ENCODE assay signal across 8 cellular contexts in genomic region chr20:49219091-49219923, GRCh38. TPM values are rescaled to one million over a fixed set of nuclear protein-coding genes. Genes with fewer than 3 reads are reported as not detected.
DNase-seq lines count a peak whose midpoint lies in the region; ATAC-seq lines count a peak whose summit lies in the region.

A gene with protein sequence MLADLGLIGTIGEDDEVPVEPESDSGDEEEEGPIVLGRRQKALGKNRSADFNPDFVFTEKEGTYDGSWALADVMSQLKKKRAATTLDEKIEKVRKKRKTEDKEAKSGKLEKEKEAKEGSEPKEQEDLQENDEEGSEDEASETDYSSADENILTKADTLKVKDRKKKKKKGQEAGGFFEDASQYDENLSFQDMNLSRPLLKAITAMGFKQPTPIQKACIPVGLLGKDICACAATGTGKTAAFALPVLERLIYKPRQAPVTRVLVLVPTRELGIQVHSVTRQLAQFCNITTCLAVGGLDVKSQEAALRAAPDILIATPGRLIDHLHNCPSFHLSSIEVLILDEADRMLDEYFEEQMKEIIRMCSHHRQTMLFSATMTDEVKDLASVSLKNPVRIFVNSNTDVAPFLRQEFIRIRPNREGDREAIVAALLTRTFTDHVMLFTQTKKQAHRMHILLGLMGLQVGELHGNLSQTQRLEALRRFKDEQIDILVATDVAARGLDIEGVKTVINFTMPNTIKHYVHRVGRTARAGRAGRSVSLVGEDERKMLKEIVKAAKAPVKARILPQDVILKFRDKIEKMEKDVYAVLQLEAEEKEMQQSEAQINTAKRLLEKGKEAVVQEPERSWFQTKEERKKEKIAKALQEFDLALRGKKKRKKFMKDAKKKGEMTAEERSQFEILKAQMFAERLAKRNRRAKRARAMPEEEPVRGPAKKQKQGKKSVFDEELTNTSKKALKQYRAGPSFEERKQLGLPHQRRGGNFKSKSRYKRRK (plus strand): TSS chr20:49219416. CDS start chr20:49219449, 33 bp downstream.

- peak; percentile 73 for ATAC-seq in GM19468 (IDR thresholded peaks at IDR 0.05; ENCODE audit: extremely low read depth, unreplicated experiment)

- H3K36me3 Mint-ChIP-seq in CD8-positive, alpha-beta memory T cell = peaks cover 0 to 44% (median 0%) of the 10 kb centered on the region in 3 donors

- H3K4me3 Mint-ChIP-seq in CD8-positive, alpha-beta memory T cell = peak within 1 kb of the TSS; percentile 87 to 99 (median 95)

- no peaks in the 10 kb centered on the region for H3K9me3 ChIP-seq in CD8-positive, alpha-beta memory T cell (ENCODE audit: low read length)
- no peaks in the 10 kb centered on the region for H3K9me3 ChIP-seq in effector memory CD4-positive, alpha-beta T cell (ENCODE audit: control insufficient read depth, low read length)

- H3K36me3 ChIP-seq in CD8-positive, alpha-beta memory T cell (ENCODE audit: insufficient read depth, low read length) = peaks cover 16% of the 10 kb centered on the region
- H3K36me3 ChIP-seq in effector memory CD4-positive, alpha-beta T cell (ENCODE audit: control insufficient read depth, insufficient read depth, low read length) = peaks cover 27% of the 10 kb centered on the region

- peaks cover 27 to 40% (median 32%) of the 10 kb centered on the region in 3 donors for H3K4me1 Mint-ChIP-seq in CD8-positive, alpha-beta memory T cell

- H3K4me3 ChIP-seq in CD8-positive, alpha-beta memory T cell (ENCODE audit: low read length) = peak within 1 kb of the TSS; percentile 100
- peak within 1 kb of the TSS; percentile 77 for H3K4me3 ChIP-seq in effector memory CD4-positive, alpha-beta T cell (ENCODE audit: insufficient read depth, low read depth, low read length, poor library complexity, severe bottlenecking)

- POLR2A ChIA-PET in CD8-positive, alpha-beta memory T cell (lab: Charles Lee) = interaction anchor here (0.6 to 1.7 kb wide), 9 partner anchors 24 to 714 kb away, joined by 3 to 7 read pairs (median 4); partner anchors contain the start of genes STAU1 and ZNFX1
- POLR2A ChIA-PET in activated CD8-positive, alpha-beta memory T cell treated with anti-CD3 and anti-CD28 coated beads for 36 hours (lab: Charles Lee) = interaction anchor here (0.7 to 1.0 kb wide), 2 partner anchors 28 to 31 kb away, joined by 4 to 11 read pairs; partner anchors contain the start of gene STAU1

- H3K27me3 Mint-ChIP-seq in CD8-positive, alpha-beta memory T cell = peaks cover 0 to 3% of the 10 kb centered on the region in 2 donors

- H3K9me3 Mint-ChIP-seq in CD8-positive, alpha-beta memory T cell = no peaks in the 10 kb centered on the region

- peak within 1 kb of the TSS; percentile 98 for H3K27ac ChIP-seq in CD8-positive, alpha-beta memory T cell (ENCODE audit: low read depth, low read length)
- H3K27ac ChIP-seq in effector memory CD4-positive, alpha-beta T cell (ENCODE audit: insufficient read depth, low read length, poor library complexity, severe bottlenecking) = peak within 1 kb of the TSS; percentile 93

- CTCF ChIA-PET in CD8-positive, alpha-beta memory T cell (lab: Charles Lee) = interaction anchor here (0.7 to 6.4 kb wide), 9 partner anchors 9 to 169 kb away, joined by 3 to 98 read pairs (median 4); partner anchors contain the start of gene STAU1
- CTCF ChIA-PET in activated CD8-positive, alpha-beta memory T cell treated with anti-CD3 and anti-CD28 coated beads for 36 hours (lab: Charles Lee) = interaction anchor here (0.7 to 1.9 kb wide), 6 partner anchors 45 to 666 kb away, joined by 3 to 6 read pairs (median 4); no protein-coding TSS in a partner anchor

- no peaks in the 10 kb centered on the region for H3K27me3 ChIP-seq in CD8-positive, alpha-beta memory T cell (ENCODE audit: insufficient read depth, low read length, poor library complexity, severe bottlenecking)
- no peaks in the 10 kb centered on the region for H3K27me3 ChIP-seq in effector memory CD4-positive, alpha-beta T cell (replicated peaks; ENCODE audit: control insufficient read depth, insufficient read depth, low read length, poor library complexity, severe bottlenecking)

- peak; percentile 94 to 98 (median 97) for DNase-seq in CD8-positive, alpha-beta memory T cell
- peak; percentile 100 for DNase-seq in HT-29 (ENCODE audit: low spot score)
- peak; percentile 97 to 98 for DNase-seq in NOMO-1 (lab: John Stamatoyannopoulos, UW; ENCODE audit: unreplicated experiment in 2 of 2)
- DNase-seq in effector memory CD4-positive, alpha-beta T cell = peak; percentile 93 to 97 (median 97)
- peak; percentile 99 for DNase-seq in lung microvascular endothelial cell (ENCODE audit: low read depth in 2 of 2)
- DNase-seq in stimulated activated CD4-positive, alpha-beta T cell treated with anti-CD3 and anti-CD28 coated beads, TNF-alpha, amount 100 ng/mL, for 48 hours (ENCODE audit: low read depth in 3 of 3) = peak; percentile 93 to 95 (median 94)

- peak within 1 kb of the TSS; percentile 80 to 100 (median 98) for H3K27ac Mint-ChIP-seq in CD8-positive, alpha-beta memory T cell

- H3K4me1 ChIP-seq in CD8-positive, alpha-beta memory T cell (ENCODE audit: insufficient read depth, low read length) = peaks cover 23% of the 10 kb centered on the region
- peaks cover 8% of the 10 kb centered on the region for H3K4me1 ChIP-seq in effector memory CD4-positive, alpha-beta T cell (ENCODE audit: control insufficient read depth, insufficient read depth, low read length, poor library complexity, severe bottlenecking)

RNA-seq across cellular contexts. Expression of the gene that starts here (rescaled TPM):
- 10 to 100 TPM; 67.3 to 68.7 TPM for total RNA-seq in CD8-positive, alpha-beta memory T cell
- polyA plus RNA-seq in CD8-positive, alpha-beta memory T cell = 50.1 TPM
- 75.5 and 85.9 TPM in 2 replicates for total RNA-seq in HT-29 (2014; rRNA removed; shearing (Covaris generic))
- total RNA-seq in activated CD8-positive, alpha-beta memory T cell treated with anti-CD3 and anti-CD28 coated beads for 36 hours = 10 to 100 TPM; 63.1 to 64.8 TPM
- total RNA-seq in lung microvascular endothelial cell = 13.9 and 20.8 TPM in 2 replicates

Comparison
In these comparisons a context has a peak if more than half of its experiments do, and no peak if none do; other contexts are left out.
1. Peak in every context shown above with its lines: DNase-seq, ATAC-seq, H3K4me3 ChIP-seq and H3K27ac ChIP-seq.